In genomic region chr13:29456419-29456818, GRCh38 we compare ENCODE assay signal across 26 cellular contexts.
"Had no signal": no experiment of that assay in that cellular context is flagged by ENCODE, and none has a peak within 500 bp of the region (broad histone marks: within the 10 kb centered on the region; RNA-seq: fewer than 3 reads in every experiment).

No MANE protein-coding gene starts in this region.

- DNase-seq: activated CD4-positive, alpha-beta memory T cell treated with anti-CD3 and anti-CD28 coated beads for 36 hours; activated CD4-positive, alpha-beta T cell treated with anti-CD3 and anti-CD28 coated beads, Interleukin-2, amount 10 ng/mL, durations not matched to agents 7 days and 5 days; activated CD4-positive, CD25-positive, alpha-beta regulatory T cell; activated CD8-positive, alpha-beta memory T cell treated with anti-CD3 and anti-CD28 coated beads for 24 hours; activated effector memory CD4-positive, alpha-beta T cell treated with anti-CD3 and anti-CD28 coated beads, Interleukin-2, amount 50 U/mL, for 16 hours; activated naive CD4-positive, alpha-beta T cell treated with Interleukin-2 at 50 U/mL for 16 hours; activated naive CD8-positive, alpha-beta T cell treated with anti-CD3 and anti-CD28 coated beads, Interleukin-2, amount 50 U/mL, for 24 hours; activated T-cell treated with anti-CD3 and anti-CD28 coated beads, Interleukin-2, amount 50 U/mL, for 4 hours; amniotic stem cell; body of pancreas; central memory CD4-positive, alpha-beta T cell; MM.1S; NCI-H1105; NCI-H1436; NCI-H1694 treated with DMSO at 0.1 percent for 48 hours; NCI-H2029 treated with DMSO at 0.1 percent for 48 hours; NCI-H345; NCI-H524; PC-9; SIG-M5; T-helper 1 cell had no signal

- H3K9me3 ChIP-seq: ascending aorta, body of pancreas had no signal

- ATAC-seq: activated naive CD4-positive, alpha-beta T cell treated with anti-CD3 and anti-CD28 coated beads, Interleukin-2, amount 50 U/mL, for 72 hours; activated naive CD8-positive, alpha-beta T cell treated with anti-CD3 and anti-CD28 coated beads, Interleukin-2, amount 50 U/mL, for 24 hours; activated T-cell treated with anti-CD3 and anti-CD28 coated beads, Interleukin-2, amount 50 U/mL, for 4 hours; body of pancreas had no signal

- H3K4me2 ChIP-seq: PC-9 had no signal

- H3K4me3 ChIP-seq: ascending aorta, body of pancreas, PC-9, SK-N-MC had no signal

- H3K36me3 ChIP-seq: ascending aorta had no signal

- H3K4me1 ChIP-seq: ascending aorta had no signal

- H3K27ac ChIP-seq: ascending aorta, body of pancreas, PC-9, SK-N-MC, VCaP had no signal

- H2AFZ ChIP-seq: PC-9 had no signal

- H3K27me3 ChIP-seq: ascending aorta, body of pancreas had no signal

- FAIRE-seq: bronchial epithelial cell had no signal
